ENCODE assay signal across 8 cellular contexts in genomic region chr2:44087037-44087713, GRCh38.
DNase-seq lines count a peak whose midpoint lies in the region; ATAC-seq, FAIRE-seq and TF ChIP-seq lines count a peak whose summit lies in the region.

No MANE protein-coding gene starts in this region.

- peak overlapping the region; percentile 83 for H3K4me2 ChIP-seq in parathyroid adenoma (ENCODE audit: low read length)

- H3K4me3 Mint-ChIP-seq in HFFc6: peak overlapping the region; percentile 77
- H3K4me3 Mint-ChIP-seq in activated naive CD8-positive, alpha-beta T cell treated with anti-CD3 and anti-CD28 coated beads, Interleukin-2, amount 50 U/mL, for 24 hours: peak overlapping the region; percentile 64

- peak; percentile 82 for FAIRE-seq in G401.6 (lab: Jason Lieb, UNC)

- no peaks in the 10 kb centered on the region for H3K36me3 Mint-ChIP-seq in HFFc6 (ENCODE audit: low read depth)
- H3K36me3 Mint-ChIP-seq in activated naive CD8-positive, alpha-beta T cell treated with anti-CD3 and anti-CD28 coated beads, Interleukin-2, amount 50 U/mL, for 24 hours (ENCODE audit: low read depth): no peaks in the 10 kb centered on the region

- peak overlapping the region; percentile 3; the same call in 1 of the 2 replicates for H3K27ac Mint-ChIP-seq in HFFc6
- H3K27ac Mint-ChIP-seq in activated naive CD8-positive, alpha-beta T cell treated with anti-CD3 and anti-CD28 coated beads, Interleukin-2, amount 50 U/mL, for 24 hours: peak overlapping the region; percentile 49

- H3K4me3 ChIP-seq in cardiac muscle cell (peak overlapping the region; percentile 5), parathyroid adenoma (ENCODE audit: low read depth, low read length) (peak overlapping the region; percentile 45), thyroid gland (replicated peaks in 1 of 3) (peak overlapping the region in 1 of 3 donors; percentile 26)

- no peaks in the 10 kb centered on the region for H3K79me2 ChIP-seq in parathyroid adenoma

- 6 to 7% methylated on average over 23 to 29 of the region's 29 CpGs for WGBS in thyroid gland, 2 donors

- DNase-seq in HFFc6 (peak; percentile 63), NCI-H1105 treated with DMSO at 0.1 percent for 48 hours (lab: John Stamatoyannopoulos, UW) (peak; percentile 67), SW480 (ENCODE audit: low spot score) (peak; percentile 71), cardiac muscle cell (ENCODE audit: low read depth in 1 of 2, low spot score in 1 of 2) (peak; percentile 85 to 89), thyroid gland (peak; percentile 81 to 89)
- peak; percentile 91 for DNase-seq in activated naive CD8-positive, alpha-beta T cell treated with anti-CD3 and anti-CD28 coated beads, Interleukin-2, amount 50 U/mL, for 24 hours

- intact Hi-C loops in thyroid gland (cut with DNase I): no loop called here

- H3K27me3 ChIP-seq in cardiac muscle cell (no peaks in the 10 kb centered on the region), parathyroid adenoma (ENCODE audit: control insufficient read depth, insufficient read depth, low read length) (no peaks in the 10 kb centered on the region), thyroid gland (no peaks in the 10 kb centered on the region)

- H3K4me1 Mint-ChIP-seq in HFFc6 (ENCODE audit: low read depth): peaks cover 12% of the 10 kb centered on the region
- peaks cover 17% of the 10 kb centered on the region for H3K4me1 Mint-ChIP-seq in activated naive CD8-positive, alpha-beta T cell treated with anti-CD3 and anti-CD28 coated beads, Interleukin-2, amount 50 U/mL, for 24 hours

- TF ChIP-seq CTCF in HFFc6 (IDR thresholded peaks at IDR 0.05) (peak; percentile 97), cardiac muscle cell (IDR thresholded peaks at IDR 0.05; ENCODE audit: low read depth, low read length) (peak; percentile 95), parathyroid adenoma (IDR thresholded peaks at IDR 0.05) (peak; percentile 97), thyroid gland (IDR thresholded peaks at IDR 0.05) (peak; percentile 82 to 98 (median 89))

- ATAC-seq in activated naive CD8-positive, alpha-beta T cell treated with anti-CD3 and anti-CD28 coated beads, Interleukin-2, amount 50 U/mL, for 24 hours: peak; percentile 81

- TF ChIP-seq POLR2A in thyroid gland (IDR thresholded peaks at IDR 0.05): no peak

- H3K9me3 ChIP-seq in cardiac muscle cell (ENCODE audit: low read depth) (no peaks in the 10 kb centered on the region), parathyroid adenoma (ENCODE audit: control insufficient read depth, low read length) (no peaks in the 10 kb centered on the region), thyroid gland (no peaks in the 10 kb centered on the region)

- H2AFZ ChIP-seq in parathyroid adenoma: peak overlapping the region; percentile 66

- peaks cover 6% of the 10 kb centered on the region; the same call in 1 of the 2 replicates for H3K27me3 Mint-ChIP-seq in HFFc6 (ENCODE audit: insufficient read depth)
- no peaks in the 10 kb centered on the region for H3K27me3 Mint-ChIP-seq in activated naive CD8-positive, alpha-beta T cell treated with anti-CD3 and anti-CD28 coated beads, Interleukin-2, amount 50 U/mL, for 24 hours

- H3K9ac ChIP-seq in parathyroid adenoma: no peak overlapping the region

- H3K36me3 ChIP-seq in cardiac muscle cell (no peaks in the 10 kb centered on the region), parathyroid adenoma (ENCODE audit: control insufficient read depth, insufficient read depth, low read length) (no peaks in the 10 kb centered on the region), thyroid gland (no peaks in the 10 kb centered on the region)

- no peaks in the 10 kb centered on the region for H3K9me3 Mint-ChIP-seq in HFFc6
- no peaks in the 10 kb centered on the region for H3K9me3 Mint-ChIP-seq in activated naive CD8-positive, alpha-beta T cell treated with anti-CD3 and anti-CD28 coated beads, Interleukin-2, amount 50 U/mL, for 24 hours

- H3K4me1 ChIP-seq in cardiac muscle cell (ENCODE audit: low read depth) (no peaks in the 10 kb centered on the region), parathyroid adenoma (peaks cover 36% of the 10 kb centered on the region), thyroid gland (peaks cover 0 to 16% of the 10 kb centered on the region in 2 donors)

- no peak overlapping the region for H3K27ac ChIP-seq in cardiac muscle cell
- H3K27ac ChIP-seq in parathyroid adenoma: peak overlapping the region; percentile 89
- H3K27ac ChIP-seq in thyroid gland: peak overlapping the region; percentile 14 to 62 (median 60)
